10 cellular contexts compared by ENCODE assay signal in genomic region chr17:39276113-39276512, GRCh38. TPM values are rescaled to one million over a fixed set of nuclear protein-coding genes. Genes with fewer than 3 reads are reported as not detected.
"Had no signal": no experiment of that assay in that cellular context is flagged by ENCODE, and none has a peak within 500 bp of the region (broad histone marks: within the 10 kb centered on the region; RNA-seq: fewer than 3 reads in every experiment).

No MANE protein-coding gene starts in this region.

- H3K4me3 ChIP-seq: GM23338 had no signal

- FAIRE-seq: H1, H54 had no signal

- H2AFZ ChIP-seq: GM23338 had no signal

- DNase-seq: H9, HCEC 1CT, HFFc6, IMR-90, KBM-7 had no signal

- ATAC-seq: GM23338 had no signal

- H3K27ac ChIP-seq: HL-60 had no signal

- H3K4me2 ChIP-seq: GM23338 had no signal

RNA-seq across cellular contexts. Expression of gene STAC2, which starts 50.4 kb away (rescaled TPM):
- total RNA-seq: HFFc6, HT1080, IMR-90 had no signal
